ENCODE assay signal across 19 cellular contexts in the genomic region with DNA sequence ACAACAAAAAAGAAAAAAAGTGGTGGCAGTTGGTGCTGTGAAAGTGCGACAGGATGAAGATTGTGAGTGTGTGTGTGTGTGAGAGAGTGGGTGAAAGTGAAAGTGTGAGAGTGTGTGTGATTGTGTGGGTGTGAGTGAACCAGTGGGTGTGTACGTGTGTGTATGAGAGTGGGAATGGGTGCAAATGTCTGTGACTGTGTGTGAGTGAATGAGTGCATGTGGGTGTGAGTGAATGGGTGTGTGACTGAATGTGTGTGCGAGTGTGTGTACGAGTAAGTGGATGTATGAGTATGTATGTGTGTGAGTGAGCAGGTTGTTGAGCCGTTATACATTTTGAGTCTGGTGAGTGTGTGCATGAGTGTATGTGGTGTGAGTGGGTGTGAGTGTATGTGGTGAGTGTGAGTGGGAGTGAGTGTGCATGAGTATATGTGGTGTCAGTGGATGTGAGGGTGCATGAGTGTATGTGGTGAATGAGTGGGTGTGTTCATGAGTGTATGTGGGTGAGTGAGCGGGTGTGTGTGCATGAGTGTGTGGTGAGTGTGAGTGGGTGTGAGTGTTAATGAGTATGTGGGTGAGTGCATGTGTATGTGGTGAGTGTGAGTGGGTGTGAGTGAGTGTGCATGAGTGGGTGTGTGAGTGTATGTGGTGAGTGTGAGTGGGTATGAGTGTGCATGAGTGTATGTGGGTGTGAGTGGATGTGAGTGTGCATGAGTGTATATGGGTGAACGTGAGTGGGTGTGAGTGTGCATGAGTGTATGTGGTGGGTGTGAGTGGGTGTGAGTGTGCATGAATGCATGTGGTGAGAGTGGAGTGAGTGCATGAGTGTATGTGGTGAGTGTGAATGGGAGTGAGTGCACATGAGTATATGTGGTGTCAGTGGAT.
DNase-seq lines count a peak whose midpoint lies in the region; ATAC-seq and TF ChIP-seq lines count a peak whose summit lies in the region.
"Had no signal": no experiment of that assay in that cellular context is flagged by ENCODE, and none has a peak within 500 bp of the region (broad histone marks: within the 10 kb centered on the region; RNA-seq: fewer than 3 reads in every experiment).

No MANE protein-coding gene starts in this region.

- peaks cover 0 to 4% (median 0%) of the 10 kb centered on the region in 3 donors for H3K36me3 Mint-ChIP-seq in immature natural killer cell
- H3K36me3 Mint-ChIP-seq in stimulated activated effector memory CD8-positive, alpha-beta T cell treated with anti-CD3 and anti-CD28 coated beads, Interleukin-12 subunit alpha, Interleukin-12 subunit beta, amount 100 ng/mL, for 72 hours, result no peaks in the 10 kb centered on the region
- H3K36me3 Mint-ChIP-seq: type B pancreatic cell had no signal

- H3K27me3 ChIP-seq in RWPE2 (ENCODE audit: insufficient read depth, poor library complexity, severe bottlenecking), result no peaks in the 10 kb centered on the region
- H3K27me3 ChIP-seq: adrenal gland, colonic mucosa, stomach had no signal

- H3K9me3 ChIP-seq in RWPE2 (ENCODE audit: severe bottlenecking), result no peaks in the 10 kb centered on the region
- H3K9me3 ChIP-seq: adrenal gland; BLaER1 treated with 17β-estradiol and CSF1 and Interleukin-3, amounts not matched to agents 10 nM and 100 nM; colonic mucosa; stomach had no signal

- H3K36me3 ChIP-seq in RWPE2 (ENCODE audit: low read depth), result no peaks in the 10 kb centered on the region
- H3K36me3 ChIP-seq: adrenal gland; BLaER1 treated with 17β-estradiol and CSF1 and Interleukin-3, amounts not matched to agents 10 nM and 100 nM; colonic mucosa; stomach had no signal

- peak; percentile 1 for DNase-seq in activated naive CD4-positive, alpha-beta T cell treated with anti-CD3 and anti-CD28 coated beads, Interleukin-2, amount 50 U/mL, for 16 hours
- DNase-seq in activated naive CD4-positive, alpha-beta T cell (lab: John Stamatoyannopoulos, UW), result no peak
- peak; percentile 4 for DNase-seq in RWPE2 (ENCODE audit: low spot score)
- no peak for DNase-seq in immature natural killer cell
- DNase-seq in stimulated activated effector memory CD8-positive, alpha-beta T cell treated with anti-CD3 and anti-CD28 coated beads, Interleukin-12 subunit alpha, Interleukin-12 subunit beta, amount 100 ng/mL, for 72 hours (ENCODE audit: low spot score in 2 of 2), result no peak
- DNase-seq in stimulated activated CD4-positive, alpha-beta T cell treated with anti-CD3 and anti-CD28 coated beads, Interleukin-2, amount 100 ng/mL, for 24 hours, result no peak
- DNase-seq in GOT3 (lab: John Stamatoyannopoulos, UW), result no peak
- DNase-seq: activated T-cell treated with anti-CD3 and anti-CD28 coated beads, Interleukin-2, amount 50 U/mL, for 48 hours; adrenal gland; colonic mucosa; mammary epithelial cell; NCI-H2171; NCI-H524 treated with DMSO at 0.1 percent for 48 hours; stomach had no signal

- H3K4me3 Mint-ChIP-seq in immature natural killer cell, result peak overlapping the region in 2 of 5 donors; percentile 5 to 36
- no peak overlapping the region for H3K4me3 Mint-ChIP-seq in stimulated activated effector memory CD8-positive, alpha-beta T cell treated with anti-CD3 and anti-CD28 coated beads, Interleukin-12 subunit alpha, Interleukin-12 subunit beta, amount 100 ng/mL, for 72 hours
- H3K4me3 Mint-ChIP-seq: T-helper 1 cell treated with Interleukin-12 subunit alpha and Interleukin-12 subunit beta and Interleukin-4 antibody, amounts not matched to agents 30 μg/mL and 1 μg/mL, for 36 hours; type B pancreatic cell had no signal

- peaks cover 33 to 37% of the 10 kb centered on the region in 2 donors for H3K4me1 Mint-ChIP-seq in immature natural killer cell
- peaks cover 15% of the 10 kb centered on the region for H3K4me1 Mint-ChIP-seq in stimulated activated effector memory CD8-positive, alpha-beta T cell treated with anti-CD3 and anti-CD28 coated beads, Interleukin-12 subunit alpha, Interleukin-12 subunit beta, amount 100 ng/mL, for 72 hours

- H3K9me3 Mint-ChIP-seq in immature natural killer cell, result peaks cover 0 to 1% (median 0%) of the 10 kb centered on the region in 6 donors
- peaks cover 8% of the 10 kb centered on the region for H3K9me3 Mint-ChIP-seq in stimulated activated effector memory CD8-positive, alpha-beta T cell treated with anti-CD3 and anti-CD28 coated beads, Interleukin-12 subunit alpha, Interleukin-12 subunit beta, amount 100 ng/mL, for 72 hours
- H3K9me3 Mint-ChIP-seq: type B pancreatic cell had no signal

- no peak for TF ChIP-seq CTCF in RWPE2 (IDR thresholded peaks at IDR 0.05; ENCODE audit: poor library complexity, severe bottlenecking)

- no peak overlapping the region for H3K27ac ChIP-seq in RWPE2 (ENCODE audit: poor library complexity, severe bottlenecking)
- H3K27ac ChIP-seq: adrenal gland; BLaER1 treated with 17β-estradiol and CSF1 and Interleukin-3, amounts not matched to agents 10 nM and 100 nM; colonic mucosa; KMS-11; stomach had no signal

- ATAC-seq in RWPE2 (ENCODE audit: low read depth), result no peak
- peak; percentile 41 for ATAC-seq in stimulated activated effector memory CD8-positive, alpha-beta T cell treated with anti-CD3 and anti-CD28 coated beads, Interleukin-12 subunit alpha, Interleukin-12 subunit beta, amount 100 ng/mL, for 72 hours
- ATAC-seq in HG02981 (IDR thresholded peaks at IDR 0.05; ENCODE audit: unreplicated experiment), result no peak

- peak overlapping the region in 4 of 6 donors; percentile 15 to 68 (median 32) for H3K27ac Mint-ChIP-seq in immature natural killer cell
- H3K27ac Mint-ChIP-seq in stimulated activated effector memory CD8-positive, alpha-beta T cell treated with anti-CD3 and anti-CD28 coated beads, Interleukin-12 subunit alpha, Interleukin-12 subunit beta, amount 100 ng/mL, for 72 hours, result peak overlapping the region; percentile 4
- H3K27ac Mint-ChIP-seq: T-helper 1 cell treated with Interleukin-12 subunit alpha and Interleukin-12 subunit beta and Interleukin-4 antibody, amounts not matched to agents 30 μg/mL and 1 μg/mL, for 36 hours; type B pancreatic cell had no signal

- no peaks in the 10 kb centered on the region for H3K4me1 ChIP-seq in RWPE2 (ENCODE audit: insufficient read depth, poor library complexity, severe bottlenecking)
- H3K4me1 ChIP-seq: adrenal gland, colonic mucosa had no signal

- H3K4me3 ChIP-seq in RWPE2 (ENCODE audit: severe bottlenecking), result no peak overlapping the region
- H3K4me3 ChIP-seq: adrenal gland; BLaER1 treated with 17β-estradiol and CSF1 and Interleukin-3, amounts not matched to agents 10 nM and 100 nM; colonic mucosa; stomach had no signal

- peaks cover 2 to 4% (median 4%) of the 10 kb centered on the region in 3 donors for H3K27me3 Mint-ChIP-seq in immature natural killer cell (ENCODE audit: low read depth in 3 of 3)

Comparison
In these comparisons a context has a peak if more than half of its experiments do, and no peak if none do; other contexts are left out.
1. DNase-seq: peak in activated naive CD4-positive, alpha-beta T cell treated with anti-CD3 and anti-CD28 coated beads, Interleukin-2, amount 50 U/mL, for 16 hours (single experiment) and RWPE2 (single experiment); none in activated naive CD4-positive, alpha-beta T cell (0 of 4), immature natural killer cell (0 of 3), stimulated activated effector memory CD8-positive, alpha-beta T cell treated with anti-CD3 and anti-CD28 coated beads, Interleukin-12 subunit alpha, Interleukin-12 subunit beta, amount 100 ng/mL, for 72 hours (0 of 2), stimulated activated CD4-positive, alpha-beta T cell treated with anti-CD3 and anti-CD28 coated beads, Interleukin-2, amount 100 ng/mL, for 24 hours (0 of 2) and GOT3 (single experiment).